ENCODE assay signal across 20 cellular contexts in genomic region chr7:107850671-107851070, GRCh38. TPM values are rescaled to one million over a fixed set of nuclear protein-coding genes. Genes with fewer than 3 reads are reported as not detected.
DNase-seq lines count a peak whose midpoint lies in the region; ATAC-seq and TF ChIP-seq lines count a peak whose summit lies in the region.
"Had no signal": no experiment of that assay in that cellular context is flagged by ENCODE, and none has a peak within 500 bp of the region (broad histone marks: within the 10 kb centered on the region; RNA-seq: fewer than 3 reads in every experiment).

No MANE protein-coding gene starts in this region.

- H3K9me3 ChIP-seq in muscle layer of duodenum (ENCODE audit: control insufficient read depth in 1 of 2, low read length in 2 of 2) (no peaks in the 10 kb centered on the region), gastrocnemius medialis (no peaks in the 10 kb centered on the region), tibial artery (no peaks in the 10 kb centered on the region)
- H3K9me3 ChIP-seq: BE2C had no signal

- no peak for TF ChIP-seq CTCF in fibroblast of mammary gland (conservative IDR thresholded peaks at IDR 0.05; ENCODE audit: control insufficient read depth, insufficient read depth, low read depth, low read length)
- TF ChIP-seq CTCF in gastrocnemius medialis (IDR thresholded peaks at IDR 0.05 in 4 of 5, conservative IDR thresholded peaks at IDR 0.05 in 1 of 5), result no peak
- no peak for TF ChIP-seq CTCF in tibial artery (IDR thresholded peaks at IDR 0.05)

- no peak overlapping the region for H3K4me3 ChIP-seq in fibroblast of mammary gland (ENCODE audit: control insufficient read depth, low read depth, low read length)
- no peak overlapping the region for H3K4me3 ChIP-seq in muscle layer of duodenum (ENCODE audit: low read depth in 1 of 2, low read length in 2 of 2)
- no peak overlapping the region for H3K4me3 ChIP-seq in gastrocnemius medialis
- no peak overlapping the region for H3K4me3 ChIP-seq in tibial artery

- TF ChIP-seq POLR2A in gastrocnemius medialis (IDR thresholded peaks at IDR 0.05), result no peak

- peak overlapping the region; percentile 8 for H3K27ac ChIP-seq in muscle layer of duodenum (ENCODE audit: low read length)
- no peak overlapping the region for H3K27ac ChIP-seq in gastrocnemius medialis
- no peak overlapping the region for H3K27ac ChIP-seq in tibial artery

- in situ Hi-C loops in gastrocnemius medialis (cut with MboI; ENCODE audit: low sequenced_read_pairs in 4 of 4), result loop anchor here in 3 of 4 donors (25.0 kb wide), 3 partner anchors 287 to 388 kb away; partner anchors contain the start of genes LAMB4 (in 2 of the 3) and GPR22 (in 1 of the 3)

- ATAC-seq in GM21576 (IDR thresholded peaks at IDR 0.05; ENCODE audit: unreplicated experiment) (no peak), gastrocnemius medialis (no peak)
- ATAC-seq: CD8-positive, alpha-beta T cell had no signal

- DNase-seq in AG20443 (ENCODE audit: low spot score) (peak; percentile 24), HuH-7.5 (ENCODE audit: low spot score) (peak; percentile 46), fibroblast of mammary gland (ENCODE audit: low read depth) (peak; percentile 2), gastrocnemius medialis (no peak), kidney glomerular epithelial cell (lab: John Stamatoyannopoulos, UW) (no peak), tibial artery (no peak)
- DNase-seq: 8988T; BE2C; Calu3; CD8-positive, alpha-beta T cell; DMS53; KBM-7; NCI-H1694 treated with DMSO at 0.1 percent for 48 hours; NCI-H2107; NCI-H524; NCI-H82; SHP77 had no signal

- H3K4me1 ChIP-seq in muscle layer of duodenum (ENCODE audit: control insufficient read depth in 1 of 2, insufficient read depth in 2 of 2, low read length in 2 of 2) (no peaks in the 10 kb centered on the region), gastrocnemius medialis (peaks cover 4 to 14% of the 10 kb centered on the region in 2 donors), tibial artery (no peaks in the 10 kb centered on the region)
- H3K4me1 ChIP-seq: BE2C had no signal

- H3K36me3 ChIP-seq in muscle layer of duodenum (ENCODE audit: control insufficient read depth in 1 of 2, insufficient read depth in 2 of 2, low read length in 2 of 2), result no peaks in the 10 kb centered on the region
- no peaks in the 10 kb centered on the region for H3K36me3 ChIP-seq in gastrocnemius medialis
- no peaks in the 10 kb centered on the region for H3K36me3 ChIP-seq in tibial artery
- H3K36me3 ChIP-seq: BE2C had no signal

- no peaks in the 10 kb centered on the region for H3K27me3 ChIP-seq in muscle layer of duodenum (ENCODE audit: low read depth, low read length)
- H3K27me3 ChIP-seq in gastrocnemius medialis, result no peaks in the 10 kb centered on the region
- H3K27me3 ChIP-seq in tibial artery, result no peaks in the 10 kb centered on the region

- intact Hi-C loops in gastrocnemius medialis (cut with DNase I; ENCODE audit: low total_unique reads), result no loop called here
- intact Hi-C loops in tibial artery (cut with DNase I; ENCODE audit: low total_unique reads), result no loop called here

RNA-seq across cellular contexts. Expression of gene DLD, which starts 40.3 kb away (rescaled TPM):
- total RNA-seq in gastrocnemius medialis, result 100 to 1,000 TPM; 110 to 157 (median 146) TPM

RNA-seq across cellular contexts. Expression of gene SLC26A3, which starts 47.6 kb away (rescaled TPM):
- total RNA-seq in gastrocnemius medialis, result 10 to 100 TPM in 1 of 4 donors, not detected in 3; 12.7 TPM
- total RNA-seq: Calu3; CD8-positive, alpha-beta T cell; RPMI7951 had no signal

Comparison
In these comparisons a context has a peak if more than half of its experiments do, and no peak if none do; other contexts are left out.
1. DNase-seq: peak in AG20443 (single experiment), HuH-7.5 (single experiment) and fibroblast of mammary gland (single experiment); none in gastrocnemius medialis (0 of 2), kidney glomerular epithelial cell (single experiment) and tibial artery (0 of 2).